ENCODE assay signal across 8 cellular contexts in the genomic region with DNA sequence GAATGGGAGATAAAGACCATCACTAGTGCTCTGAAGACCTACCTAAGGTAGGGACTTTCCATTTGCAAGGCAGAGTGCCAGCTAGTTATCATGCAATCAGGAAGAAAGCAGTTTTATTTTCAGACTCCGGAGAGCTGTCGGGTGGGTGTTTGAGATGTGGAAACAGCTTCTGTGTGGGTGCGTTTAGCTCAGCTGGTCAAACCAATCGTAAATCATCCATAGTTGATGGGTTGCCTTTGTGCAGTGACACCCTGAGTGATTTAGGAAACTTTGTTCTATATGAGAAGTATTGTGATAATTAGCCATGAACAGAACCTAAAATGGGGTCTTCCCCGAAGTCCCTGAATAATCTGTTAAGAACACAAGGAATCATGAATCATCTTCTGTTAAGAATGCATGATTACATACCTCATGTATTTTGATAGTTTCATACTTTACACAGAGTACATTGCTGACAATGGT.
A peak's percentile ranks its signal among the peaks of the same experiment; 100 is the strongest.
DNase-seq lines count a peak whose midpoint lies in the region; ATAC-seq and TF ChIP-seq lines count a peak whose summit lies in the region.

No MANE protein-coding gene starts in this region.

- no peak overlapping the region for H3K27ac Mint-ChIP-seq in MCF 10A (ENCODE audit: low read depth, unreplicated experiment)

- H2BK120ac ChIP-seq in mesendoderm (ENCODE audit: low read depth, low read length) = no peak overlapping the region

- H3K4me1 ChIP-seq in breast epithelium (peaks cover 0 to 3% of the 10 kb centered on the region in 2 donors), SK-N-SH (ENCODE audit: control insufficient read depth in 1 of 2, insufficient read depth in 2 of 2, low read depth in 1 of 2, low read length in 1 of 2) (peaks cover 0 to 44% of the 10 kb centered on the region in 2 experiments; a peak in 2 of 4 replicates), mesendoderm (ENCODE audit: control insufficient read depth, low read depth, low read length) (no peaks in the 10 kb centered on the region)

- POLR2A ChIA-PET in MCF 10A (lab: Yijun Ruan, JAX) (interaction anchor here (1.5 kb wide), 1 partner anchor 46 kb away, joined by 3 read pairs; no protein-coding TSS in a partner anchor), SK-N-SH (lab: Yijun Ruan, JAX) (no interaction called here)

- peak; percentile 38 for ATAC-seq in HG02852 (IDR thresholded peaks at IDR 0.05; ENCODE audit: unreplicated experiment)

- no peak for TF ChIP-seq CTCF in MCF 10A (IDR thresholded peaks at IDR 0.05; ENCODE audit: unreplicated experiment)
- TF ChIP-seq CTCF in breast epithelium (IDR thresholded peaks at IDR 0.05) = no peak
- no peak for TF ChIP-seq CTCF in SK-N-SH (IDR thresholded peaks at IDR 0.05)

- TF ChIP-seq POLR2A in breast epithelium (IDR thresholded peaks at IDR 0.05) = no peak

- no peak overlapping the region for H3K4ac ChIP-seq in mesendoderm (ENCODE audit: low read depth, low read length)

- no peaks in the 10 kb centered on the region for H4K20me1 ChIP-seq in SK-N-SH (ENCODE audit: insufficient read depth)

- DNase-seq in MCF 10A (ENCODE audit: unreplicated experiment) (peak; percentile 53), breast epithelium (ENCODE audit: low spot score in 2 of 2) (no peak), SK-N-SH (no peak), mesendoderm (no peak), GOT3 (lab: John Stamatoyannopoulos, UW) (no peak), NCI-H2171 (lab: John Stamatoyannopoulos, UW) (no peak), KG1 (lab: John Stamatoyannopoulos, UW) (no peak)

- H3K4me3 Mint-ChIP-seq in MCF 10A (ENCODE audit: unreplicated experiment) = no peak overlapping the region

- H2AK5ac ChIP-seq in mesendoderm (ENCODE audit: low read length) = no peak overlapping the region

- no peaks in the 10 kb centered on the region for H3K9me2 ChIP-seq in SK-N-SH

- H3K79me2 ChIP-seq in SK-N-SH (ENCODE audit: insufficient read depth) (no peaks in the 10 kb centered on the region), mesendoderm (ENCODE audit: control insufficient read depth, insufficient read depth, low read length) (no peaks in the 10 kb centered on the region)

- no peak overlapping the region for H4K5ac ChIP-seq in mesendoderm (ENCODE audit: low read length)

- H2BK15ac ChIP-seq in mesendoderm (replicated peaks; ENCODE audit: low read depth) = no peak overlapping the region

- H3K9me3 ChIP-seq in breast epithelium (no peaks in the 10 kb centered on the region), SK-N-SH (no peaks in the 10 kb centered on the region)

- no peak overlapping the region for H3K27ac ChIP-seq in breast epithelium
- peak overlapping the region in 1 of 2 experiments; percentile 6; a peak in 1 of 4 replicates for H3K27ac ChIP-seq in SK-N-SH (ENCODE audit: low read depth in 2 of 2, low read length in 1 of 2)
- no peak overlapping the region for H3K27ac ChIP-seq in mesendoderm (ENCODE audit: low read depth, low read length)

- H2AFZ ChIP-seq in SK-N-SH (ENCODE audit: low read depth) = 0 out of 2 replicates have a peak overlapping the region, but pooled peaks have one; percentile 33

- no peaks in the 10 kb centered on the region for H3K36me3 ChIP-seq in breast epithelium
- peaks cover 15 to 47% of the 10 kb centered on the region in 2 experiments for H3K36me3 ChIP-seq in SK-N-SH (replicated peaks in 1 of 2; ENCODE audit: control insufficient read depth in 1 of 2, insufficient read depth in 2 of 2, low read length in 1 of 2)
- no peaks in the 10 kb centered on the region for H3K36me3 ChIP-seq in mesendoderm (ENCODE audit: control insufficient read depth, insufficient read depth, low read length)

- BruUV-seq in MCF 10A (replicated peaks; lab: Mats Ljungman, UMichigan) = no TSS peak

- H3K27me3 ChIP-seq in breast epithelium (no peaks in the 10 kb centered on the region), SK-N-SH (ENCODE audit: insufficient read depth) (no peaks in the 10 kb centered on the region), mesendoderm (ENCODE audit: insufficient read depth, low read length, poor library complexity) (no peaks in the 10 kb centered on the region)

- H3K9me3 Mint-ChIP-seq in MCF 10A (ENCODE audit: unreplicated experiment) = no peaks in the 10 kb centered on the region

- no peaks in the 10 kb centered on the region for H3K79me1 ChIP-seq in mesendoderm (ENCODE audit: low read length)

- peaks cover 16% of the 10 kb centered on the region for H3K36me3 Mint-ChIP-seq in MCF 10A (ENCODE audit: insufficient read depth, unreplicated experiment)

- peaks cover 6% of the 10 kb centered on the region for H3F3A ChIP-seq in SK-N-SH (replicated peaks; ENCODE audit: insufficient read depth)

- H2BK5ac ChIP-seq in mesendoderm (ENCODE audit: low read length) = no peak overlapping the region

- no peak for TF ChIP-seq RAD21 in SK-N-SH (IDR thresholded peaks at IDR 0.05; ENCODE audit: low read length)

- peaks cover 36% of the 10 kb centered on the region for H3K4me1 Mint-ChIP-seq in MCF 10A (ENCODE audit: insufficient read depth, unreplicated experiment)

- H3K4me2 ChIP-seq in SK-N-SH (peak overlapping the region; percentile 41; the same call in 1 of the 2 replicates), mesendoderm (ENCODE audit: low read length) (no peak overlapping the region)

- no peak for TF ChIP-seq EP300 in SK-N-SH (IDR thresholded peaks at IDR 0.05; ENCODE audit: borderline replicate concordance in 1 of 2, low read depth in 1 of 2, low read length in 1 of 2)

- H3K4me3 ChIP-seq in breast epithelium = no peak overlapping the region
- H3K4me3 ChIP-seq in SK-N-SH (ENCODE audit: low read depth in 2 of 2, low read length in 1 of 2) = no peak overlapping the region
- no peak overlapping the region for H3K4me3 ChIP-seq in mesendoderm (ENCODE audit: low read length)

- CTCF ChIA-PET in MCF 10A (lab: Yijun Ruan, JAX) (interaction anchor here (0.6 kb wide), 1 partner anchor 117 kb away, joined by 3 read pairs; no protein-coding TSS in a partner anchor), SK-N-SH (lab: Yijun Ruan, JAX) (no interaction called here)

- 71% methylated on average over 5 of the region's 5 CpGs for WGBS in SK-N-SH (ENCODE audit: low lambda C conversion rate)
- no CpG with 5 or more reads among the region's 5 CpGs for WGBS in mesendoderm (ENCODE audit: extremely low coverage, insufficient coverage, low lambda C conversion rate)

- intact Hi-C loops in MCF 10A (cut with micrococcal nuclease) = no loop called here
- intact Hi-C loops in breast epithelium (cut with DNase I; ENCODE audit: low total_unique reads) = no loop called here

- no peak overlapping the region for H3K23ac ChIP-seq in mesendoderm (ENCODE audit: low read length)

- H3K56ac ChIP-seq in mesendoderm (ENCODE audit: low read length) = peak overlapping the region; percentile 37

- H4K8ac ChIP-seq in mesendoderm (ENCODE audit: low read depth, low read length) = no peak overlapping the region

- H3K27me3 Mint-ChIP-seq in MCF 10A (ENCODE audit: insufficient read depth, unreplicated experiment) = no peaks in the 10 kb centered on the region

- H3K18ac ChIP-seq in mesendoderm (ENCODE audit: low read length) = no peak overlapping the region

- H3K9ac ChIP-seq in SK-N-SH (no peak overlapping the region), mesendoderm (ENCODE audit: low read length) (no peak overlapping the region)

TF ChIP-seq in SK-N-SH, 30 proteins besides CTCF, POLR2A, EP300 and RAD21:
- no peak for TF ChIP-seq IRF3 (IDR thresholded peaks at IDR 0.05; ENCODE audit: low read depth, low read length)
- peak; percentile 8; the same call in 1 of the 2 replicates for TF ChIP-seq FOSL2 (IDR thresholded peaks at IDR 0.05; ENCODE audit: borderline replicate concordance, low read depth)
